Comparison of ENCODE assay signal across 31 cellular contexts in genomic region chr7:153910604-153911003, GRCh38.
"Had no signal": no experiment of that assay in that cellular context is flagged by ENCODE, and none has a peak within 500 bp of the region (broad histone marks: within the 10 kb centered on the region; RNA-seq: fewer than 3 reads in every experiment).

No MANE protein-coding gene starts in this region.

- ATAC-seq: natural killer cell; psoas muscle; right cardiac atrium; sciatic nerve; stimulated activated memory B cell treated with anti-CD40 and anti-IgM and Interleukin-4, amounts not matched to agents 10 μg/mL and 1 μg/mL and 100 μg/mL, for 72 hours; stimulated activated naive CD8-positive, alpha-beta T cell treated with anti-CD3 and anti-CD28 coated beads, Interleukin-15, amount 100 ng/mL, for 72 hours; stimulated activated naive CD8-positive, alpha-beta T cell treated with anti-CD3 and anti-CD28 coated beads, Interleukin-15, Interleukin-2, amounts not matched to agents 100 U/mL and 50 U/mL, for 24 hours; upper lobe of right lung had no signal

- H3K27me3 Mint-ChIP-seq: progenitor cell of endocrine pancreas; stimulated activated memory B cell treated with anti-CD40 and anti-IgM and Interleukin-4, amounts not matched to agents 10 μg/mL and 1 μg/mL and 100 μg/mL, for 72 hours; stimulated activated naive CD8-positive, alpha-beta T cell treated with anti-CD3 and anti-CD28 coated beads, Interleukin-15, amount 100 ng/mL, for 72 hours; type B pancreatic cell had no signal

- H2AFZ ChIP-seq: neural progenitor cell, parathyroid adenoma had no signal

- H3K9me3 ChIP-seq: ovary, psoas muscle, suprapubic skin, testis, tibial artery, transverse colon, upper lobe of right lung, uterus had no signal

- H3K36me3 ChIP-seq: neural progenitor cell, ovary, spleen, suprapubic skin, tibial artery, transverse colon, upper lobe of right lung, uterus had no signal

- H3K9ac ChIP-seq: neural progenitor cell, parathyroid adenoma had no signal

- H3K27ac Mint-ChIP-seq: natural killer cell; nephron; neural progenitor cell; progenitor cell of endocrine pancreas; stimulated activated memory B cell treated with anti-CD40 and anti-IgM and Interleukin-4, amounts not matched to agents 10 μg/mL and 1 μg/mL and 100 μg/mL, for 72 hours; type B pancreatic cell had no signal

- DNase-seq: natural killer cell; occipital lobe; ovary; posterior cingulate gyrus; psoas muscle; right cardiac atrium; spleen; stimulated activated CD4-positive, alpha-beta T cell treated with anti-CD3 and anti-CD28 coated beads, Interleukin-12 subunit alpha, Interleukin-12 subunit beta, amount 100 ng/mL, for 4 hours; stimulated activated CD4-positive, alpha-beta T cell treated with anti-CD3 and anti-CD28 coated beads, Interleukin-1b, Interleukin-23, amount 100 ng/mL, for 48 hours; stimulated activated CD4-positive, alpha-beta T cell treated with anti-CD3 and anti-CD28 coated beads, Interleukin-4, amount 100 ng/mL, for 1 hour; stimulated activated CD4-positive, alpha-beta T cell treated with anti-CD3 and anti-CD28 coated beads, Interleukin-4, amount 100 ng/mL, for 4 hours; stimulated activated CD8-positive, alpha-beta memory T cell treated with anti-CD3 and anti-CD28 coated beads, Interleukin-4, amount 100 ng/mL, for 48 hours; stimulated activated naive CD4-positive, alpha-beta T cell; stimulated activated naive CD8-positive, alpha-beta T cell treated with anti-CD3 and anti-CD28 coated beads, Interleukin-15, amount 100 ng/mL, for 72 hours; stimulated activated naive CD8-positive, alpha-beta T cell treated with anti-CD3 and anti-CD28 coated beads, Interleukin-15, Interleukin-2, amounts not matched to agents 100 U/mL and 50 U/mL, for 24 hours; substantia nigra; testis; tibial artery; transverse colon; upper lobe of right lung; uterus had no signal

- H3K4me1 ChIP-seq: neural progenitor cell, parathyroid adenoma, psoas muscle, spleen, suprapubic skin, tibial artery, transverse colon, upper lobe of right lung, uterus had no signal

- H3K4me3 Mint-ChIP-seq: natural killer cell; nephron; neural progenitor cell; stimulated activated memory B cell treated with anti-CD40 and anti-IgM and Interleukin-4, amounts not matched to agents 10 μg/mL and 1 μg/mL and 100 μg/mL, for 72 hours; stimulated activated naive CD8-positive, alpha-beta T cell treated with anti-CD3 and anti-CD28 coated beads, Interleukin-15, amount 100 ng/mL, for 72 hours; type B pancreatic cell had no signal

- H3K79me2 ChIP-seq: parathyroid adenoma had no signal

- H3K4me2 ChIP-seq: neural progenitor cell, smooth muscle cell had no signal

- H3K36me3 Mint-ChIP-seq: natural killer cell; neural progenitor cell; stimulated activated memory B cell treated with anti-CD40 and anti-IgM and Interleukin-4, amounts not matched to agents 10 μg/mL and 1 μg/mL and 100 μg/mL, for 72 hours; type B pancreatic cell had no signal

- H3K27ac ChIP-seq: neural progenitor cell, ovary, parathyroid adenoma, psoas muscle, skin epidermis, spleen, suprapubic skin, tibial artery, transverse colon, upper lobe of right lung, uterus had no signal

- H3K4me1 Mint-ChIP-seq: natural killer cell; nephron; stimulated activated memory B cell treated with anti-CD40 and anti-IgM and Interleukin-4, amounts not matched to agents 10 μg/mL and 1 μg/mL and 100 μg/mL, for 72 hours; stimulated activated naive CD8-positive, alpha-beta T cell treated with anti-CD3 and anti-CD28 coated beads, Interleukin-15, amount 100 ng/mL, for 72 hours had no signal

- H3K4me3 ChIP-seq: neural progenitor cell, ovary, psoas muscle, skin epidermis, smooth muscle cell, spleen, suprapubic skin, testis, tibial artery, transverse colon, upper lobe of right lung, uterus had no signal

- H3K27me3 ChIP-seq: neural progenitor cell, ovary, spleen, suprapubic skin, testis, tibial artery, transverse colon, upper lobe of right lung, uterus had no signal
